Comparison of ENCODE assay signal across 15 cellular contexts in the genomic region with DNA sequence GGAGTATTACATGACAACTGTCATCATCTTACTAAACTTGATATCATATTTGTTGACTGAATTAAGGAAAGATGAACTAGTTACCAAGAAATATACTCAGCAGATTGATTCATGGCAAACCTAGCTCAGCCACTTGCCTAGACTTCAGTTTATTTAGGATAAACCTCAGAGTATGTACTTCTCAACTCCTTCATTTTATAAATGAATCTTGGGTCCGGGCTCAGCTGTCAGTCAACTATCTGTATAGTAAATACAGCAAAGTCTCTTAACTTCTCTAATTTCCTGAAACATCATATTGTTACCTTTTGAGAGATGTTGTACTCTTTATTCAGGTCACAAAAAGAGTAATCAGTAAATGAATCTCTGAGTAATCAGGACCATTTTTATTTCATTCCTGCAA.
DNase-seq lines count a peak whose midpoint lies in the region; ATAC-seq, FAIRE-seq and TF ChIP-seq lines count a peak whose summit lies in the region.
"Had no signal": no experiment of that assay in that cellular context is flagged by ENCODE, and none has a peak within 500 bp of the region (broad histone marks: within the 10 kb centered on the region; RNA-seq: fewer than 3 reads in every experiment).

No MANE protein-coding gene starts in this region.

- ATAC-seq in HepG2 (no peak), left lung (no peak), HG03460 (IDR thresholded peaks at IDR 0.05; ENCODE audit: unreplicated experiment) (no peak), GM18867 (IDR thresholded peaks at IDR 0.05; ENCODE audit: unreplicated experiment) (no peak)
- ATAC-seq: left lobe of liver, pancreas had no signal

- CTCF ChIA-PET in HepG2 (lab: Yijun Ruan, JAX; ENCODE audit: low intra/inter-chr PET ratio, low total read pairs), result no interaction called here
- CTCF ChIA-PET in activated CD4-positive, alpha-beta memory T cell treated with anti-CD3 and anti-CD28 coated beads, Interleukin-2, amount 10 ng/mL, durations not matched to agents 7 days and 5 days (lab: Charles Lee), result interaction anchor here (0.5 to 8.2 kb wide), 10 partner anchors 9 to 95 kb away, joined by 3 to 64 read pairs (median 4); no protein-coding TSS in a partner anchor

- WGBS in liver, result 92% methylated on average over 1 of the region's 1 CpG
- 100% methylated on average over 1 of the region's 1 CpG for WGBS in HepG2 (ENCODE audit: low lambda C conversion rate)

- DNase-seq in HepG2 (ENCODE audit: low spot score), result no peak
- no peak for DNase-seq in activated CD4-positive, alpha-beta memory T cell treated with anti-CD3 and anti-CD28 coated beads, Interleukin-2, amount 10 ng/mL, durations not matched to agents 7 days and 5 days
- DNase-seq in left lung, result no peak
- no peak for DNase-seq in vagina (ENCODE audit: extremely low spot score in 2 of 2)
- DNase-seq in NK-92 (lab: John Stamatoyannopoulos, UW; ENCODE audit: unreplicated experiment), result no peak
- DNase-seq: BE2C; NCI-H2171 treated with DMSO at 0.1 percent for 48 hours; pancreas; stimulated activated CD4-positive, alpha-beta T cell treated with anti-CD3 and anti-CD28 coated beads, Interleukin-4, amount 100 ng/mL, for 24 hours had no signal

- peaks cover 35% of the 10 kb centered on the region for H3K79me2 ChIP-seq in HepG2 (ENCODE audit: insufficient read depth, low read length)

- intact Hi-C loops in HepG2 (cut with micrococcal nuclease; ENCODE audit: unreplicated experiment), result loop anchor here (5.0 kb wide), 1 partner anchor 52 kb away; no protein-coding TSS in a partner anchor
- intact Hi-C loops in left lung (cut with DNase I), result no loop called here
- intact Hi-C loops in vagina (cut with DNase I), result no loop called here

- no peaks in the 10 kb centered on the region for H3K9me3 ChIP-seq in liver (ENCODE audit: control insufficient read depth in 4 of 4, low read length in 3 of 4)
- no peaks in the 10 kb centered on the region for H3K9me3 ChIP-seq in HepG2 (ENCODE audit: low read length)
- H3K9me3 ChIP-seq in left lung, result no peaks in the 10 kb centered on the region
- no peaks in the 10 kb centered on the region for H3K9me3 ChIP-seq in vagina
- H3K9me3 ChIP-seq: BE2C, HAP-1, pancreas had no signal

- peak overlapping the region; percentile 78 for H3K27ac Mint-ChIP-seq in activated CD4-positive, alpha-beta memory T cell treated with anti-CD3 and anti-CD28 coated beads, Interleukin-2, amount 10 ng/mL, durations not matched to agents 7 days and 5 days

- H3K36me3 ChIP-seq in liver (ENCODE audit: control insufficient read depth in 4 of 4, insufficient read depth in 3 of 4, low read depth in 1 of 4, low read length in 3 of 4) (peaks cover 0 to 3% (median 0%) of the 10 kb centered on the region in 4 donors), HepG2 (replicated peaks in 1 of 2; ENCODE audit: control insufficient read depth in 1 of 2, insufficient read depth in 2 of 2, low read length in 2 of 2) (peaks cover 4 to 6% of the 10 kb centered on the region in 2 experiments; a peak in 3 of 5 replicates), left lung (peaks cover 0 to 13% of the 10 kb centered on the region in 2 donors), vagina (peaks cover 0 to 5% of the 10 kb centered on the region in 2 donors)
- H3K36me3 ChIP-seq: BE2C, pancreas had no signal

- no peak overlapping the region for H2AFZ ChIP-seq in HepG2 (ENCODE audit: low read length)

- H3K4me3 ChIP-seq in liver (ENCODE audit: low read depth in 1 of 3, low read length in 3 of 3) (no peak overlapping the region), HepG2 (replicated peaks in 1 of 3; ENCODE audit: insufficient read depth in 1 of 3, low read depth in 2 of 3, low read length in 3 of 3) (no peak overlapping the region), left lung (no peak overlapping the region), vagina (no peak overlapping the region)
- H3K4me3 ChIP-seq: HAP-1, pancreas had no signal

- POLR2A ChIA-PET in HepG2 (lab: Yijun Ruan, JAX), result no interaction called here
- POLR2A ChIA-PET in activated CD4-positive, alpha-beta memory T cell treated with anti-CD3 and anti-CD28 coated beads, Interleukin-2, amount 10 ng/mL, durations not matched to agents 7 days and 5 days (lab: Charles Lee), result interaction anchor here (0.8 to 10.8 kb wide), 14 partner anchors 12 to 162 kb away, joined by 3 to 322 read pairs (median 3); no protein-coding TSS in a partner anchor

- no peak overlapping the region for H3K4me2 ChIP-seq in HepG2 (ENCODE audit: low read depth, low read length)

- no peak overlapping the region for H3K9ac ChIP-seq in liver (ENCODE audit: low read depth in 1 of 2, low read length in 2 of 2)
- no peak overlapping the region for H3K9ac ChIP-seq in HepG2 (ENCODE audit: insufficient read depth, low read depth, low read length)

- H3K4me3 Mint-ChIP-seq in activated CD4-positive, alpha-beta memory T cell treated with anti-CD3 and anti-CD28 coated beads, Interleukin-2, amount 10 ng/mL, durations not matched to agents 7 days and 5 days, result no peak overlapping the region
- H3K4me3 Mint-ChIP-seq: dendritic cell treated with granulocyte-macrophage colony-stimulating factor and Interleukin-4, amounts not matched to agents 40 ng/mL and 50 ng/mL, for 4 days had no signal

- in situ Hi-C loops in HepG2 (cut with HindIII; ENCODE audit: extremely low pct_ligation_motif_present, low pct_unique_long_range_greater_than_20kb), result no loop called here

- no peaks in the 10 kb centered on the region for H3K27me3 ChIP-seq in liver (ENCODE audit: control insufficient read depth in 4 of 4, insufficient read depth in 4 of 4, low read length in 3 of 4)
- H3K27me3 ChIP-seq in HepG2 (ENCODE audit: control insufficient read depth in 1 of 2, insufficient read depth in 2 of 2, low read length in 2 of 2), result no peaks in the 10 kb centered on the region
- H3K27me3 ChIP-seq in left lung, result no peaks in the 10 kb centered on the region
- no peaks in the 10 kb centered on the region for H3K27me3 ChIP-seq in vagina
- H3K27me3 ChIP-seq: BE2C, pancreas had no signal

- H3K4me1 Mint-ChIP-seq in activated CD4-positive, alpha-beta memory T cell treated with anti-CD3 and anti-CD28 coated beads, Interleukin-2, amount 10 ng/mL, durations not matched to agents 7 days and 5 days, result peaks cover 82% of the 10 kb centered on the region

- H3K4me1 ChIP-seq in liver (ENCODE audit: control insufficient read depth in 4 of 4, insufficient read depth in 4 of 4, low read length in 3 of 4), result peaks cover 0 to 15% (median 9%) of the 10 kb centered on the region in 4 donors
- H3K4me1 ChIP-seq in HepG2 (ENCODE audit: insufficient read depth, low read length), result peaks cover 75% of the 10 kb centered on the region
- peaks cover 16 to 76% of the 10 kb centered on the region in 2 donors for H3K4me1 ChIP-seq in left lung
- peaks cover 77% of the 10 kb centered on the region for H3K4me1 ChIP-seq in vagina

- H3K9me3 Mint-ChIP-seq in activated CD4-positive, alpha-beta memory T cell treated with anti-CD3 and anti-CD28 coated beads, Interleukin-2, amount 10 ng/mL, durations not matched to agents 7 days and 5 days, result no peaks in the 10 kb centered on the region
- H3K9me3 Mint-ChIP-seq: dendritic cell treated with granulocyte-macrophage colony-stimulating factor and Interleukin-4, amounts not matched to agents 40 ng/mL and 50 ng/mL, for 4 days had no signal

- no peaks in the 10 kb centered on the region for H3K27me3 Mint-ChIP-seq in activated CD4-positive, alpha-beta memory T cell treated with anti-CD3 and anti-CD28 coated beads, Interleukin-2, amount 10 ng/mL, durations not matched to agents 7 days and 5 days
- H3K27me3 Mint-ChIP-seq: dendritic cell treated with granulocyte-macrophage colony-stimulating factor and Interleukin-4, amounts not matched to agents 40 ng/mL and 50 ng/mL, for 4 days had no signal

- no peak for TF ChIP-seq POLR2A in HepG2 (IDR thresholded peaks at IDR 0.05; ENCODE audit: insufficient read depth in 1 of 2, low read depth in 2 of 2, low read length in 2 of 2)
- no peak for TF ChIP-seq POLR2A in vagina (IDR thresholded peaks at IDR 0.05)

- TF ChIP-seq RAD21 in liver (IDR thresholded peaks at IDR 0.05), result no peak
- no peak for TF ChIP-seq RAD21 in HepG2 (CRISPR knock-in tag; IDR thresholded peaks at IDR 0.05)

- peaks cover 77% of the 10 kb centered on the region for H3K36me3 Mint-ChIP-seq in activated CD4-positive, alpha-beta memory T cell treated with anti-CD3 and anti-CD28 coated beads, Interleukin-2, amount 10 ng/mL, durations not matched to agents 7 days and 5 days (ENCODE audit: low read depth)

- TF ChIP-seq CTCF in liver (IDR thresholded peaks at IDR 0.05; ENCODE audit: low read depth, low read length, missing input control) (no peak), HepG2 (CRISPR knock-in tag; IDR thresholded peaks at IDR 0.05) (no peak), left lung (IDR thresholded peaks at IDR 0.05) (no peak), vagina (IDR thresholded peaks at IDR 0.05) (no peak)

- H3K27ac ChIP-seq in liver (ENCODE audit: low read depth in 1 of 2, low read length in 2 of 2) (peak overlapping the region; percentile 23 to 45), HepG2 (ENCODE audit: extremely low read length, insufficient read depth, low read length) (no peak overlapping the region), left lung (peak overlapping the region; percentile 37 to 72), vagina (peak overlapping the region; percentile 85)

- TF ChIP-seq EP300 in HepG2 (IDR thresholded peaks at IDR 0.05; ENCODE audit: low read depth in 2 of 2, low read length in 2 of 2) (no peak), HepG2 (CRISPR knock-in tag; IDR thresholded peaks at IDR 0.05; ENCODE audit: borderline replicate concordance) (no peak)

- no peaks in the 10 kb centered on the region; the same call in 1 of the 2 replicates for H4K20me1 ChIP-seq in HepG2 (ENCODE audit: insufficient read depth, low read length)

- no peak for FAIRE-seq in HepG2 (lab: Jason Lieb, UNC)
- FAIRE-seq: pancreas had no signal

- BruUV-seq in HepG2 (replicated peaks; lab: Mats Ljungman, UMichigan), result no TSS peak

TF ChIP-seq in liver, 16 proteins besides CTCF, POLR2A, EP300 and RAD21 (continues in another document):
- no peak for TF ChIP-seq YY1 (IDR thresholded peaks at IDR 0.05)
- no peak for TF ChIP-seq FOXA1 (IDR thresholded peaks at IDR 0.05)
- no peak for TF ChIP-seq RXRA (IDR thresholded peaks at IDR 0.05)
